ENCODE assay signal across 1 cellular context in genomic region chr2:219281588-219281987, GRCh38.
TF ChIP-seq lines count a peak whose summit lies in the region.

No MANE protein-coding gene starts in this region.

TF ChIP-seq in IMR-90, 13 proteins besides CTCF, POLR2A, EP300 and RAD21:
- TF ChIP-seq ELK1 (IDR thresholded peaks at IDR 0.05; ENCODE audit: borderline replicate concordance, low read depth, low read length) (no peak), FOS (IDR thresholded peaks at IDR 0.05; ENCODE audit: low read depth, low read length) (no peak), RFX5 (IDR thresholded peaks at IDR 0.05; ENCODE audit: low read depth, low read length) (no peak), NFE2L2 (IDR thresholded peaks at IDR 0.05; ENCODE audit: low read depth, low read length) (no peak), SMC3 (IDR thresholded peaks at IDR 0.05; ENCODE audit: low read depth, low read length) (no peak), CHD1 (IDR thresholded peaks at IDR 0.05; ENCODE audit: low read depth, low read length) (no peak), BHLHE40 (IDR thresholded peaks at IDR 0.05; ENCODE audit: low read depth, low read length) (no peak), MAZ (IDR thresholded peaks at IDR 0.05; ENCODE audit: borderline replicate concordance, low read depth, low read length) (no peak), USF2 (IDR thresholded peaks at IDR 0.05; ENCODE audit: low read depth, low read length) (no peak), MAFK (IDR thresholded peaks at IDR 0.05; ENCODE audit: low read depth, low read length) (no peak), CEBPB (IDR thresholded peaks at IDR 0.05; ENCODE audit: low read depth, low read length) (no peak), MXI1 (IDR thresholded peaks at IDR 0.05; ENCODE audit: borderline replicate concordance, low read depth, low read length) (no peak), RCOR1 (IDR thresholded peaks at IDR 0.05; ENCODE audit: insufficient replicate concordance, low read length) (no peak)
